In genomic region chr19:44925114-44925891, GRCh38 we compare ENCODE assay signal across 1 cellular context.
TF ChIP-seq lines count a peak whose summit lies in the region.

No MANE protein-coding gene starts in this region.

TF ChIP-seq in HepG2, 621 proteins besides CTCF, POLR2A, EP300 and RAD21 (continued from another document and continues in another):
- TF ChIP-seq ZBTB20 (CRISPR knock-in tag; IDR thresholded peaks at IDR 0.05; ENCODE audit: borderline replicate concordance, low read depth) (peak; percentile 88; the same call in 1 of the 2 replicates), HNRNPK (IDR thresholded peaks at IDR 0.05; ENCODE audit: low read depth, low read length, poor library complexity, severe bottlenecking) (no peak), MTA3 (CRISPR knock-in tag; IDR thresholded peaks at IDR 0.05) (no peak), MLLT10 (CRISPR knock-in tag; IDR thresholded peaks at IDR 0.05) (no peak), TRAFD1 (CRISPR knock-in tag; IDR thresholded peaks at IDR 0.05; ENCODE audit: borderline replicate concordance) (no peak; the same call in 1 of the 2 replicates), ZNF644 (CRISPR knock-in tag; IDR thresholded peaks at IDR 0.05; ENCODE audit: low read depth) (peak; percentile 76), HIVEP1 (CRISPR knock-in tag; IDR thresholded peaks at IDR 0.05) (peak; percentile 98), ISX (CRISPR knock-in tag; conservative IDR thresholded peaks at IDR 0.05) (no peak), SATB2 (CRISPR knock-in tag; IDR thresholded peaks at IDR 0.05) (no peak), EED (CRISPR knock-in tag; IDR thresholded peaks at IDR 0.05) (no peak), ZNF253 (CRISPR knock-in tag; IDR thresholded peaks at IDR 0.05; ENCODE audit: borderline replicate concordance) (no peak), KDM3A (CRISPR knock-in tag; IDR thresholded peaks at IDR 0.05; ENCODE audit: low read depth) (peak; percentile 99), THAP11 (CRISPR knock-in tag; IDR thresholded peaks at IDR 0.05) (peak; percentile 82), GABPB1 (CRISPR knock-in tag; IDR thresholded peaks at IDR 0.05) (peak; percentile 87), ZNF432 (CRISPR knock-in tag; IDR thresholded peaks at IDR 0.05; ENCODE audit: borderline replicate concordance) (no peak), NFE2 (CRISPR knock-in tag; IDR thresholded peaks at IDR 0.05) (no peak), SALL1 (CRISPR knock-in tag; IDR thresholded peaks at IDR 0.05) (peak; percentile 99), ZNF343 (CRISPR knock-in tag; IDR thresholded peaks at IDR 0.05) (0 out of 2 replicates have a peak, but pooled peaks have one; percentile 12), NPAS2 (CRISPR knock-in tag; IDR thresholded peaks at IDR 0.05; ENCODE audit: borderline replicate concordance) (no peak), CC2D1A (CRISPR knock-in tag; IDR thresholded peaks at IDR 0.05) (no peak), ZNF354B (CRISPR knock-in tag; IDR thresholded peaks at IDR 0.05) (0 out of 2 replicates have a peak, but pooled peaks have one; percentile 67), FOXK2 (IDR thresholded peaks at IDR 0.05) (peak; percentile 56; the same call in 1 of the 2 replicates), ZNF530 (CRISPR knock-in tag; IDR thresholded peaks at IDR 0.05; ENCODE audit: low read depth) (no peak), ESRRA (CRISPR knock-in tag; IDR thresholded peaks at IDR 0.05; ENCODE audit: low read depth) (peak; percentile 98), SMC3 (IDR thresholded peaks at IDR 0.05; ENCODE audit: low read length) (no peak), ZNF17 (CRISPR knock-in tag; IDR thresholded peaks at IDR 0.05) (no peak), ZMAT3 (CRISPR knock-in tag; conservative IDR thresholded peaks at IDR 0.05) (peak; percentile 91; the same call in 1 of the 2 replicates), CHD2 (IDR thresholded peaks at IDR 0.05; ENCODE audit: low read depth, low read length) (peak; percentile 26; the same call in 1 of the 2 replicates), GLI4 (CRISPR knock-in tag; IDR thresholded peaks at IDR 0.05; ENCODE audit: borderline replicate concordance) (0 out of 2 replicates have a peak, but pooled peaks have one; percentile 65), MED8 (CRISPR knock-in tag; IDR thresholded peaks at IDR 0.05; ENCODE audit: insufficient replicate concordance) (peak; percentile 98), TGIF2 (CRISPR knock-in tag; IDR thresholded peaks at IDR 0.05) (peak; percentile 91), AHR (CRISPR knock-in tag; IDR thresholded peaks at IDR 0.05) (peak; percentile 68; the same call in 1 of the 2 replicates), ATF7 (IDR thresholded peaks at IDR 0.05) (peak; percentile 27; the same call in 1 of the 2 replicates), ATF7 (CRISPR knock-in tag; IDR thresholded peaks at IDR 0.05) (peak; percentile 78; the same call in 1 of the 2 replicates), BCL6 (CRISPR knock-in tag; IDR thresholded peaks at IDR 0.05) (peak; percentile 98), PREB (CRISPR knock-in tag; IDR thresholded peaks at IDR 0.05) (no peak), HMGXB4 (CRISPR knock-in tag; IDR thresholded peaks at IDR 0.05; ENCODE audit: borderline replicate concordance in 1 of 2, low read depth in 1 of 2) (peak; percentile 57 to 93), PRDM10 (CRISPR knock-in tag; IDR thresholded peaks at IDR 0.05; ENCODE audit: low read depth) (peak; percentile 87), SRSF4 (IDR thresholded peaks at IDR 0.05; ENCODE audit: low read depth, low read length, poor library complexity, severe bottlenecking) (no peak), ETV6 (CRISPR knock-in tag; conservative IDR thresholded peaks at IDR 0.05) (peak; percentile 91; the same call in 1 of the 2 replicates), SMAD3 (CRISPR knock-in tag; IDR thresholded peaks at IDR 0.05) (peak; percentile 93; the same call in 1 of the 2 replicates), CHCHD3 (CRISPR knock-in tag; IDR thresholded peaks at IDR 0.05) (no peak), KDM4B (CRISPR knock-in tag; IDR thresholded peaks at IDR 0.05) (peak; percentile 99), IKZF4 (CRISPR knock-in tag; IDR thresholded peaks at IDR 0.05; ENCODE audit: borderline replicate concordance, low read depth, not compliant biosample characterization) (peak; percentile 90), ZNF614 (CRISPR knock-in tag; IDR thresholded peaks at IDR 0.05; ENCODE audit: borderline replicate concordance) (peak; percentile 92; the same call in 1 of the 2 replicates), NCOR1 (IDR thresholded peaks at IDR 0.05; ENCODE audit: borderline replicate concordance, low read length) (peak; percentile 92; the same call in 1 of the 2 replicates), CSRNP2 (CRISPR knock-in tag; conservative IDR thresholded peaks at IDR 0.05; ENCODE audit: low read depth) (no peak), ZC3H13 (CRISPR knock-in tag; IDR thresholded peaks at IDR 0.05) (peak; percentile 95), ZBTB37 (CRISPR knock-in tag; IDR thresholded peaks at IDR 0.05) (peak; percentile 94), ZFAT (CRISPR knock-in tag; conservative IDR thresholded peaks at IDR 0.05) (no peak), ZNF567 (CRISPR knock-in tag; IDR thresholded peaks at IDR 0.05; ENCODE audit: borderline replicate concordance) (no peak), RNF219 (CRISPR knock-in tag; IDR thresholded peaks at IDR 0.05) (no peak), ZNF878 (CRISPR knock-in tag; IDR thresholded peaks at IDR 0.05) (peak; percentile 96), RAD51 (IDR thresholded peaks at IDR 0.05; ENCODE audit: borderline replicate concordance) (peak; percentile 57; the same call in 1 of the 2 replicates), ZXDC (CRISPR knock-in tag; IDR thresholded peaks at IDR 0.05) (peak; percentile 86; the same call in 1 of the 2 replicates), MEIS1 (CRISPR knock-in tag; IDR thresholded peaks at IDR 0.05; ENCODE audit: borderline replicate concordance) (peak; percentile 93), ZNF510 (CRISPR knock-in tag; IDR thresholded peaks at IDR 0.05; ENCODE audit: low read depth) (0 out of 2 replicates have a peak, but pooled peaks have one; percentile 33)
